Comparison of ENCODE assay signal across 3 cellular contexts in genomic region chr5:54661111-54661510, GRCh38.
"Had no signal": no experiment of that assay in that cellular context is flagged by ENCODE, and none has a peak within 500 bp of the region (broad histone marks: within the 10 kb centered on the region; RNA-seq: fewer than 3 reads in every experiment).

No MANE protein-coding gene starts in this region.

- DNase-seq: GDM1, GF-D8 had no signal

- ATAC-seq: GM12878 had no signal

- H3K4me3 ChIP-seq: GM12878 had no signal
